ENCODE assay signal across 15 cellular contexts in genomic region chr13:26498524-26499208, GRCh38. TPM values are rescaled to one million over a fixed set of nuclear protein-coding genes. Genes with fewer than 3 reads are reported as not detected.
DNase-seq lines count a peak whose midpoint lies in the region; ATAC-seq and TF ChIP-seq lines count a peak whose summit lies in the region.
"Had no signal": no experiment of that assay in that cellular context is flagged by ENCODE, and none has a peak within 500 bp of the region (broad histone marks: within the 10 kb centered on the region; RNA-seq: fewer than 3 reads in every experiment).

No MANE protein-coding gene starts in this region.

- H3K9me3 ChIP-seq in right atrium auricular region: no peaks in the 10 kb centered on the region
- no peaks in the 10 kb centered on the region for H3K9me3 ChIP-seq in left ventricle myocardium inferior (replicated peaks)
- H3K9me3 ChIP-seq in suprapubic skin: no peaks in the 10 kb centered on the region
- H3K9me3 ChIP-seq in Caco-2: no peaks in the 10 kb centered on the region

- H3K27ac ChIP-seq in right atrium auricular region: no peak overlapping the region
- H3K27ac ChIP-seq in left ventricle myocardium inferior (replicated peaks): peak overlapping the region; percentile 31
- peak overlapping the region; percentile 18 for H3K27ac ChIP-seq in suprapubic skin

- CTCF ChIA-PET in Caco-2 (lab: Charles Lee): interaction anchor here (6.2 kb wide), 1 partner anchor 312 kb away, joined by 111 read pairs; no protein-coding TSS in a partner anchor

- H3K36me3 Mint-ChIP-seq in Caco-2 (ENCODE audit: insufficient read depth, unreplicated experiment): no peaks in the 10 kb centered on the region
- H3K36me3 Mint-ChIP-seq: activated naive CD4-positive, alpha-beta T cell treated with anti-CD3 and anti-CD28 coated beads, Interleukin-2, amount 50 U/mL, for 72 hours had no signal

- no peak overlapping the region for H3K27ac Mint-ChIP-seq in Caco-2 (ENCODE audit: unreplicated experiment)
- H3K27ac Mint-ChIP-seq: activated naive CD4-positive, alpha-beta T cell treated with anti-CD3 and anti-CD28 coated beads, Interleukin-2, amount 50 U/mL, for 72 hours had no signal

- H3K9me3 Mint-ChIP-seq in Caco-2 (ENCODE audit: unreplicated experiment): no peaks in the 10 kb centered on the region
- H3K9me3 Mint-ChIP-seq: activated naive CD4-positive, alpha-beta T cell treated with anti-CD3 and anti-CD28 coated beads, Interleukin-2, amount 50 U/mL, for 72 hours had no signal

- H3K4me1 ChIP-seq in right atrium auricular region: no peaks in the 10 kb centered on the region
- H3K4me1 ChIP-seq in left ventricle myocardium inferior: peaks cover 8% of the 10 kb centered on the region
- H3K4me1 ChIP-seq in suprapubic skin: peaks cover 20% of the 10 kb centered on the region
- H3K4me1 ChIP-seq in Caco-2: no peaks in the 10 kb centered on the region

- BruUV-seq in Caco-2 (replicated peaks; lab: Mats Ljungman, UMichigan): no TSS peak

- H3K4me3 ChIP-seq in right atrium auricular region (no peak overlapping the region), left ventricle myocardium inferior (no peak overlapping the region), suprapubic skin (no peak overlapping the region), Caco-2 (ENCODE audit: low read depth, low read length) (no peak overlapping the region)

- TF ChIP-seq CTCF in right atrium auricular region (IDR thresholded peaks at IDR 0.05) (no peak), left ventricle myocardium inferior (IDR thresholded peaks at IDR 0.05; ENCODE audit: borderline replicate concordance) (no peak), suprapubic skin (IDR thresholded peaks at IDR 0.05) (no peak), Caco-2 (IDR thresholded peaks at IDR 0.05; ENCODE audit: insufficient read depth in 1 of 2, low read depth in 1 of 2, low read length in 1 of 2, severe bottlenecking in 1 of 2, unreplicated experiment in 1 of 2) (no peak)

- POLR2A ChIA-PET in Caco-2 (lab: Charles Lee): no interaction called here

- 66% methylated on average over 14 of the region's 15 CpGs for WGBS in suprapubic skin

- DNase-seq in Right ventricle myocardium superior (no peak), right atrium auricular region (ENCODE audit: low spot score) (no peak), left ventricle myocardium inferior (no peak), suprapubic skin (ENCODE audit: low spot score in 2 of 2) (no peak), Caco-2 (no peak)
- no peak for DNase-seq in activated CD8-positive, alpha-beta memory T cell treated with anti-CD3 and anti-CD28 coated beads for 24 hours
- no peak for DNase-seq in activated CD4-positive, alpha-beta T cell treated with anti-CD3 and anti-CD28 coated beads, Interleukin-2, amount 50 U/mL, for 1 hour
- DNase-seq: cortex of kidney; foreskin melanocyte; left cardiac atrium; NCI-H446 treated with DMSO at 0.1 percent for 48 hours; SIG-M5; stimulated activated CD4-positive, alpha-beta T cell treated with anti-CD3 and anti-CD28 coated beads, Interleukin-1b, Interleukin-23, amount 100 ng/mL, for 48 hours had no signal

- H3K36me3 ChIP-seq in right atrium auricular region (no peaks in the 10 kb centered on the region), left ventricle myocardium inferior (no peaks in the 10 kb centered on the region), suprapubic skin (no peaks in the 10 kb centered on the region), Caco-2 (ENCODE audit: control insufficient read depth, insufficient read depth, low read length) (no peaks in the 10 kb centered on the region)

- H3K27me3 Mint-ChIP-seq in Caco-2 (ENCODE audit: insufficient read depth, unreplicated experiment): peaks cover 4% of the 10 kb centered on the region

- no peak for TF ChIP-seq EP300 in suprapubic skin (IDR thresholded peaks at IDR 0.05)

- intact Hi-C loops in Right ventricle myocardium superior (cut with DNase I) (no loop called here), left ventricle myocardium inferior (cut with micrococcal nuclease) (loop anchor here (10.0 kb wide), 1 partner anchor 314 kb away; no protein-coding TSS in a partner anchor), Caco-2 (cut with micrococcal nuclease; ENCODE audit: unreplicated experiment) (loop anchor here (5.0 kb wide), 2 partner anchors 121 to 129 kb away; no protein-coding TSS in a partner anchor)

- no peak overlapping the region for H3K4me3 Mint-ChIP-seq in Caco-2 (ENCODE audit: unreplicated experiment)

- no peaks in the 10 kb centered on the region for H3K4me1 Mint-ChIP-seq in Caco-2 (ENCODE audit: low read depth, unreplicated experiment)

- H3K27me3 ChIP-seq in right atrium auricular region: no peaks in the 10 kb centered on the region
- H3K27me3 ChIP-seq in left ventricle myocardium inferior (ENCODE audit: low read depth): peaks cover 45% of the 10 kb centered on the region
- no peaks in the 10 kb centered on the region for H3K27me3 ChIP-seq in suprapubic skin
- no peaks in the 10 kb centered on the region for H3K27me3 ChIP-seq in Caco-2 (replicated peaks; ENCODE audit: control insufficient read depth, insufficient read depth, low read length)

- peak; percentile 36 for ATAC-seq in Right ventricle myocardium superior (ENCODE audit: poor library complexity)
- ATAC-seq in SK-N-SH treated with all-trans-retinoic acid at 6 μM for 48 hours: peak; percentile 46
- ATAC-seq: activated naive CD4-positive, alpha-beta T cell treated with anti-CD3 and anti-CD28 coated beads, Interleukin-2, amount 50 U/mL, for 72 hours had no signal

- no peak for TF ChIP-seq POLR2A in suprapubic skin (IDR thresholded peaks at IDR 0.05)

TF ChIP-seq in SK-N-SH treated with all-trans-retinoic acid at 6 μM for 48 hours, 23 proteins besides CTCF, POLR2A, EP300 and RAD21:
- no peak for TF ChIP-seq GLIS3 (CRISPR knock-in tag; IDR thresholded peaks at IDR 0.05)
- TF ChIP-seq SNAI2 (CRISPR knock-in tag; IDR thresholded peaks at IDR 0.05): no peak
- no peak for TF ChIP-seq TOX (CRISPR knock-in tag; IDR thresholded peaks at IDR 0.05; ENCODE audit: borderline replicate concordance)

RNA-seq across cellular contexts. Expression of gene WASF3, which starts 58.8 kb away (rescaled TPM):
- total RNA-seq in Right ventricle myocardium superior (10.5 TPM), right atrium auricular region (10 to 100 TPM; 11.8 to 14.4 TPM), left ventricle myocardium inferior (12.6 TPM), suprapubic skin (10 to 100 TPM in 1 of 4 donors, 1 to 10 TPM in 3; 5.7 to 11.4 (median 7.2) TPM), Caco-2 (2022) (not detected in 2 replicates)

Comparison
In these comparisons a context has a peak if more than half of its experiments do, and no peak if none do; other contexts are left out.
1. H3K27ac ChIP-seq: peak in left ventricle myocardium inferior (single experiment) and suprapubic skin (single experiment); none in right atrium auricular region (0 of 2).